Comparison of ENCODE assay signal across 15 cellular contexts in genomic region chr6:39301606-39302005, GRCh38. TPM values are rescaled to one million over a fixed set of nuclear protein-coding genes. Genes with fewer than 3 reads are reported as not detected.
A peak's percentile ranks its signal among the peaks of the same experiment; 100 is the strongest.
DNase-seq lines count a peak whose midpoint lies in the region; ATAC-seq and TF ChIP-seq lines count a peak whose summit lies in the region.
"Had no signal": no experiment of that assay in that cellular context is flagged by ENCODE, and none has a peak within 500 bp of the region (broad histone marks: within the 10 kb centered on the region; RNA-seq: fewer than 3 reads in every experiment).

No MANE protein-coding gene starts in this region.

- H3K27me3 Mint-ChIP-seq in activated naive CD8-positive, alpha-beta T cell treated with anti-CD3 and anti-CD28 coated beads, Interleukin-2, amount 50 U/mL, for 24 hours, result no peaks in the 10 kb centered on the region

- in situ Hi-C loops in SK-MEL-5 (cut with HindIII; ENCODE audit: low pct_unique_long_range_greater_than_20kb, low sequenced_read_pairs), result no loop called here

- ATAC-seq in GM21526 (IDR thresholded peaks at IDR 0.05; ENCODE audit: low FRiP score, unreplicated experiment), result no peak
- no peak for ATAC-seq in activated naive CD8-positive, alpha-beta T cell treated with anti-CD3 and anti-CD28 coated beads, Interleukin-2, amount 50 U/mL, for 24 hours
- ATAC-seq: body of pancreas; heart right ventricle; natural killer cell treated with Interleukin-12 subunit alpha and Interleukin-12 subunit beta and Interleukin-15 and Interleukin-18, amount 100 ng/mL, for 72 hours; Right ventricle myocardium inferior had no signal

- H3K27ac Mint-ChIP-seq in activated naive CD8-positive, alpha-beta T cell treated with anti-CD3 and anti-CD28 coated beads, Interleukin-2, amount 50 U/mL, for 24 hours, result no peak overlapping the region
- H3K27ac Mint-ChIP-seq: natural killer cell treated with Interleukin-12 subunit alpha and Interleukin-12 subunit beta and Interleukin-15 and Interleukin-18, amount 100 ng/mL, for 72 hours had no signal

- no peaks in the 10 kb centered on the region for H3K9me3 Mint-ChIP-seq in activated naive CD8-positive, alpha-beta T cell treated with anti-CD3 and anti-CD28 coated beads, Interleukin-2, amount 50 U/mL, for 24 hours
- H3K9me3 Mint-ChIP-seq: natural killer cell treated with Interleukin-12 subunit alpha and Interleukin-12 subunit beta and Interleukin-15 and Interleukin-18, amount 100 ng/mL, for 72 hours had no signal

- H3K36me3 Mint-ChIP-seq in activated naive CD8-positive, alpha-beta T cell treated with anti-CD3 and anti-CD28 coated beads, Interleukin-2, amount 50 U/mL, for 24 hours (ENCODE audit: low read depth), result no peaks in the 10 kb centered on the region
- H3K36me3 Mint-ChIP-seq: natural killer cell treated with Interleukin-12 subunit alpha and Interleukin-12 subunit beta and Interleukin-15 and Interleukin-18, amount 100 ng/mL, for 72 hours had no signal

- POLR2A ChIA-PET in HEK293T (lab: Yijun Ruan, JAX), result no interaction called here

- DNase-seq in COLO668 (lab: John Stamatoyannopoulos, UW; ENCODE audit: unreplicated experiment) (peak; percentile 0), HEK293T (ENCODE audit: extremely low spot score) (peak; percentile 57), SK-MEL-5 (ENCODE audit: low read depth, low spot score) (peak; percentile 55), iPS-NIHi7 (ENCODE audit: extremely low spot score) (peak; percentile 91), DMS153 (lab: John Stamatoyannopoulos, UW) (no peak), T-helper 9 cell (no peak)
- DNase-seq in activated naive CD8-positive, alpha-beta T cell treated with anti-CD3 and anti-CD28 coated beads, Interleukin-2, amount 50 U/mL, for 24 hours, result no peak
- DNase-seq: DND-41, heart right ventricle, NCI-H1417 treated with DMSO at 0.1 percent for 48 hours had no signal

- H3K4me3 Mint-ChIP-seq in activated naive CD8-positive, alpha-beta T cell treated with anti-CD3 and anti-CD28 coated beads, Interleukin-2, amount 50 U/mL, for 24 hours, result no peak overlapping the region
- H3K4me3 Mint-ChIP-seq: natural killer cell treated with Interleukin-12 subunit alpha and Interleukin-12 subunit beta and Interleukin-15 and Interleukin-18, amount 100 ng/mL, for 72 hours had no signal

- CTCF ChIA-PET in HEK293T (lab: Yijun Ruan, JAX), result interaction anchor here (0.7 to 6.8 kb wide), 3 partner anchors 67 to 134 kb away, joined by 3 to 83 read pairs (median 3); no protein-coding TSS in a partner anchor

- H3K4me1 Mint-ChIP-seq in activated naive CD8-positive, alpha-beta T cell treated with anti-CD3 and anti-CD28 coated beads, Interleukin-2, amount 50 U/mL, for 24 hours, result peaks cover 6% of the 10 kb centered on the region

TF ChIP-seq in HEK293T, 16 proteins besides CTCF, POLR2A, EP300 and RAD21:
- TF ChIP-seq ARNT (IDR thresholded peaks at IDR 0.05) (no peak), FOXM1 (IDR thresholded peaks at IDR 0.05; ENCODE audit: borderline replicate concordance) (no peak), PKNOX1 (IDR thresholded peaks at IDR 0.05) (no peak), FOXK2 (IDR thresholded peaks at IDR 0.05) (no peak), CTBP1 (IDR thresholded peaks at IDR 0.05; ENCODE audit: borderline replicate concordance) (no peak), ELF4 (IDR thresholded peaks at IDR 0.05) (no peak), NFRKB (IDR thresholded peaks at IDR 0.05) (no peak), HDGF (IDR thresholded peaks at IDR 0.05; ENCODE audit: borderline replicate concordance) (no peak)

RNA-seq across cellular contexts. Expression of gene KCNK17, which starts 12.6 kb away (rescaled TPM):
- not detected in 2 replicates for total RNA-seq in SK-MEL-5 (2014; rRNA removed; shearing (Covaris generic))
- polyA plus RNA-seq in SK-MEL-5 (2015; cell fraction: cytosol; rRNA removed), result not detected in 2 replicates
- polyA plus RNA-seq in SK-MEL-5 (2015; cell fraction: nucleus; rRNA removed), result not detected in 2 replicates
- total RNA-seq: natural killer cell treated with Interleukin-12 subunit alpha and Interleukin-12 subunit beta and Interleukin-15 and Interleukin-18, amount 100 ng/mL, for 72 hours; Right ventricle myocardium inferior had no signal

RNA-seq across cellular contexts. Expression of gene KCNK16, which starts 20.9 kb away (rescaled TPM):
- not detected in 2 replicates for total RNA-seq in SK-MEL-5 (2014; rRNA removed; shearing (Covaris generic))
- polyA plus RNA-seq in SK-MEL-5 (2015; cell fraction: cytosol; rRNA removed), result not detected in 2 replicates
- not detected in 2 replicates for polyA plus RNA-seq in SK-MEL-5 (2015; cell fraction: nucleus; rRNA removed)
- total RNA-seq: heart right ventricle; natural killer cell treated with Interleukin-12 subunit alpha and Interleukin-12 subunit beta and Interleukin-15 and Interleukin-18, amount 100 ng/mL, for 72 hours; Right ventricle myocardium inferior; urinary bladder had no signal
- polyA plus RNA-seq: heart right ventricle, urinary bladder had no signal

Comparison
In these comparisons a context has a peak if more than half of its experiments do, and no peak if none do; other contexts are left out.
1. DNase-seq: peak in COLO668 (single experiment), HEK293T (single experiment), SK-MEL-5 (single experiment) and iPS-NIHi7 (single experiment); none in DMS153 (single experiment), activated naive CD8-positive, alpha-beta T cell treated with anti-CD3 and anti-CD28 coated beads, Interleukin-2, amount 50 U/mL, for 24 hours (single experiment) and T-helper 9 cell (single experiment).